1 cellular context compared by ENCODE assay signal in the genomic region with DNA sequence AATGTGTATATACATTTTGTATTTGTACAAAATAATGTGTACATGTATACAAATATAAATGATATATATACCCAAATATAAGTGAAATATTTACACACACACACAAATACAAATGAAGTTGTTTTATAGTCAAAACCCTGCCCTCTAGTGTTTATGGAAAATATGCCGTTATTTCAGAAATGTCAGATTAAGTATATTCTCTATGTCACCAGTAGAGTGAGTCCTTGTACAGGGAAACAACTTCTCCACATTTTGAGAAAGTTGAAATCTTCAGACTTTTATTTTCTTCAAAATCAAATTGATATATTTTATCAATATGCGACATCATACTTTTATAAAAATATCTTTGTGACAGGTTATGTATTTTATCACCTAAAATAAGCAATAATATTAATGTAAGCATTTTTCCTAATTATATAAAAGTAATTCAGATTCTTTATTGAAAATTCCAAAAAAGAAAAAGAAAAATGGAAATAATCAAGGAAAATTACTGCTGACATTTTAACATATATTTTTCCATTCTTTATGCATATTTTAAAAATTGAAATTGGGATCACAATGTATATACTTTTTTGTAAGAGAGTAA.
A peak's percentile ranks its signal among the peaks of the same experiment; 100 is the strongest.
TF ChIP-seq lines count a peak whose summit lies in the region.

No MANE protein-coding gene starts in this region.

TF ChIP-seq in GM12878, 131 proteins besides CTCF, POLR2A, EP300 and RAD21:
- peak; percentile 65; the same call in 1 of the 2 replicates for TF ChIP-seq SMC3 (IDR thresholded peaks at IDR 0.05; ENCODE audit: borderline replicate concordance, low read length)
- 0 out of 2 replicates have a peak, but pooled peaks have one; percentile 36 for TF ChIP-seq SMARCA5 (IDR thresholded peaks at IDR 0.05)
- no peak for TF ChIP-seq YY1 (IDR thresholded peaks at IDR 0.05; ENCODE audit: low read depth, low read length)
- no peak for TF ChIP-seq MTA2 (IDR thresholded peaks at IDR 0.05; ENCODE audit: low read depth)
- no peak for TF ChIP-seq EED (IDR thresholded peaks at IDR 0.05; ENCODE audit: low read depth)
- TF ChIP-seq SREBF1 (IDR thresholded peaks at IDR 0.05; ENCODE audit: low read length), result no peak
- no peak for TF ChIP-seq SRF (IDR thresholded peaks at IDR 0.05; ENCODE audit: low read depth in 2 of 2, low read length in 2 of 2)
- TF ChIP-seq ETV6 (conservative IDR thresholded peaks at IDR 0.05 in 1 of 2, IDR thresholded peaks at IDR 0.05 in 1 of 2; ENCODE audit: borderline replicate concordance in 1 of 2, low read depth in 1 of 2), result no peak
